ENCODE assay signal across 10 cellular contexts in the genomic region with DNA sequence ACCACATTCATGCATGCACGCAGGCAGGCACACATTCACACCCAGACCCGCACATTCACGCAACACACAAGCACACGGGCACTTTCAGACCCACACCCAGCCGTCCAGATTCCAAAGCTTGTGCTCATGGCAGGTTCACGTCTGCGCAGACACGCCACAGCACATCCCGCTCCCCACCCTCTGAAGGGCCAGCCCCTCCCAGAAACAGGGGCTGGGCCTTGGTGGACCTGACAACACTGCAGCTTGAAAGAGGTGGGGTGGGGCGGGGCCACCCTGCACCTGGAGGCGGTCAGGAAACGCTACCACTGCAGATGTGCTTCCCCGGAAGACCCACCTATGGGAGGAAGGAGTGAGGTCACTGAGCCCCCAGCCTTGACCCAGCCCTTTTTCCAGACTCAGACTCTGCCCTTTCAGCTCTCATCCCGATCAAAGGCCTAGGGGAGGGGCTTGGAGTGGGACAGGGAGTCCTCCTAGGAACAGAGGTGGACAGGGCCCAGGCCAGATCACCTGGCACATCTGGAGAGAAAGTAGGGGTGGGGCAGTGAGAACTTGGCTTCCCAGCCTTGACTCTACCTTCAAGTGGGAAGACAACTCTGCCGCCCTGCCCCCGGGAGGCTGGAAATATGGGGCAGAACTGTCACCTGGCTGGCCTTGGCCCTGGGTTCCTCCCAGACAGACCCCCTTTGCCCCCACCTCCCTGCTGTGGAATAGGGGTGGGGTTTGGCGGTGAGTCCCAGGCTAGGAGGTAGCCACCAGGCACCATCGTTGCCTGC. TPM values are rescaled to one million over a fixed set of nuclear protein-coding genes. Genes with fewer than 3 reads are reported as not detected.
DNase-seq lines count a peak whose midpoint lies in the region; ATAC-seq, FAIRE-seq and TF ChIP-seq lines count a peak whose summit lies in the region.
"Had no signal": no experiment of that assay in that cellular context is flagged by ENCODE, and none has a peak within 500 bp of the region (broad histone marks: within the 10 kb centered on the region; RNA-seq: fewer than 3 reads in every experiment).

No MANE protein-coding gene starts in this region.

- no peak for TF ChIP-seq RAD21 in H1 (IDR thresholded peaks at IDR 0.05 in 1 of 2, conservative IDR thresholded peaks at IDR 0.05 in 1 of 2; ENCODE audit: low read depth in 2 of 2, low read length in 2 of 2)

- no peaks in the 10 kb centered on the region for H3K27me3 ChIP-seq in H1 (replicated peaks in 1 of 4; ENCODE audit: control insufficient read depth in 3 of 4, extremely low read depth in 1 of 4, insufficient read depth in 3 of 4, low read length in 3 of 4)

- peak in 1 of 2 experiments; percentile 39; a peak in 2 of 3 replicates for TF ChIP-seq POLR2A in H1 (IDR thresholded peaks at IDR 0.05; ENCODE audit: control extremely low read depth in 1 of 2, low read depth in 2 of 2, low read length in 2 of 2)

- no peak for TF ChIP-seq CTCF in H1 (IDR thresholded peaks at IDR 0.05; ENCODE audit: control extremely low read depth in 1 of 3, insufficient read depth in 1 of 3, low read depth in 1 of 3, low read length in 3 of 3)

- H2BK15ac ChIP-seq in H1 (ENCODE audit: low read length), result peak overlapping the region; percentile 84; the same call in 1 of the 2 replicates

- no peaks in the 10 kb centered on the region for H4K20me1 ChIP-seq in H1 (replicated peaks in 1 of 2; ENCODE audit: control insufficient read depth in 1 of 2, insufficient read depth in 2 of 2, low read length in 2 of 2)

- H3K4me2 ChIP-seq in H1 (ENCODE audit: insufficient read depth in 1 of 2, low read depth in 2 of 2, low read length in 2 of 2), result peak overlapping the region; percentile 58 to 71

- POLR2A ChIA-PET in H1 (lab: Charles Lee; ENCODE audit: partially characterized antibody), result interaction anchor here (0.7 to 6.9 kb wide), 17 partner anchors 8 to 111 kb away, joined by 3 to 71 read pairs (median 5); a partner anchor contains a TSS

- H3K36me3 ChIP-seq in H1 (ENCODE audit: control insufficient read depth in 2 of 4, insufficient read depth in 4 of 4, low read length in 3 of 4), result peaks cover 0 to 3% (median 0%) of the 10 kb centered on the region in 4 experiments; a peak in 1 of 8 replicates

- H2BK5ac ChIP-seq in H1 (ENCODE audit: low read depth, low read length), result peak overlapping the region; percentile 10; the same call in 1 of the 2 replicates

- peaks cover 5 to 15% (median 10%) of the 10 kb centered on the region in 4 experiments for H3K4me1 ChIP-seq in H1 (replicated peaks in 1 of 4; ENCODE audit: control insufficient read depth in 3 of 4, insufficient read depth in 4 of 4, low read length in 3 of 4)

- H3K18ac ChIP-seq in H1 (ENCODE audit: extremely low read depth, low read length), result peak overlapping the region; percentile 68; the same call in 1 of the 2 replicates

- H4K91ac ChIP-seq in H1 (replicated peaks; ENCODE audit: insufficient read length, low read length), result peak overlapping the region; percentile 97

- 21% methylated on average over 18 of the region's 18 CpGs; no CpG with 5 or more reads in 1 of the 2 experiments for WGBS in H1 (ENCODE audit: extremely low coverage in 1 of 2, insufficient coverage in 1 of 2, insufficient read length in 1 of 2, insufficient replicate concordance in 2 of 2, low coverage in 1 of 2, low lambda C conversion rate in 2 of 2, missing lambda C conversion rate in 1 of 2), 2 experiments

- CTCF ChIA-PET in H1 (lab: Charles Lee; ENCODE audit: partially characterized antibody), result interaction anchor here (0.8 to 10.9 kb wide), 30 partner anchors 8 to 1452 kb away, joined by 3 to 149 read pairs (median 6); a partner anchor contains a TSS

- H4K8ac ChIP-seq in H1 (ENCODE audit: extremely low read depth, insufficient read depth, low read length), result peak overlapping the region; percentile 14; the same call in 1 of the 2 replicates

- no peaks in the 10 kb centered on the region for H3K79me2 ChIP-seq in H1 (ENCODE audit: control insufficient read depth in 1 of 2, insufficient read depth in 2 of 2, low read length in 2 of 2)

- H3K23me2 ChIP-seq in H1 (ENCODE audit: low read depth, low read length), result peaks cover 2% of the 10 kb centered on the region; the same call in 1 of the 2 replicates

- no peak for TF ChIP-seq EP300 in H1 (IDR thresholded peaks at IDR 0.05; ENCODE audit: borderline replicate concordance in 1 of 2, low read depth in 2 of 2, low read length in 2 of 2)

- H4K5ac ChIP-seq in H1 (ENCODE audit: insufficient read length, low read depth, low read length), result peak overlapping the region; percentile 65

- ATAC-seq in activated CD4-positive, CD25-positive, alpha-beta regulatory T cell treated with anti-CD3 and anti-CD28 coated beads, Interleukin-2, amount 50 U/mL, for 24 hours, result no peak
- ATAC-seq in GM19023 (IDR thresholded peaks at IDR 0.05; ENCODE audit: unreplicated experiment) (no peak), GM18498 (IDR thresholded peaks at IDR 0.05; ENCODE audit: unreplicated experiment) (no peak)

- H3K4me3 ChIP-seq in H1 (ENCODE audit: extremely low read depth in 1 of 4, insufficient read depth in 2 of 4, low read depth in 3 of 4, low read length in 4 of 4), result peak overlapping the region; percentile 3 to 34 (median 14); a peak in 5 of 8 replicates

- H2AFZ ChIP-seq in H1 (ENCODE audit: low read length), result no peak overlapping the region

- H3K14ac ChIP-seq in H1 (ENCODE audit: insufficient read length), result no peak overlapping the region

- no peak overlapping the region for H3K23ac ChIP-seq in H1 (ENCODE audit: insufficient read length)

- no peak overlapping the region for H3K9ac ChIP-seq in H1 (replicated peaks in 1 of 4; ENCODE audit: extremely low read depth in 1 of 4, low read depth in 3 of 4, low read length in 3 of 4)

- H3K56ac ChIP-seq in H1 (replicated peaks; ENCODE audit: insufficient read length, low read depth, low read length), result peak overlapping the region; percentile 47

- H2BK120ac ChIP-seq in H1 (replicated peaks; ENCODE audit: low read depth, low read length), result no peak overlapping the region

- DNase-seq in COR-L47 (lab: John Stamatoyannopoulos, UW), result peak; percentile 80
- peak; percentile 77 for DNase-seq in NCI-H226
- peak; percentile 87 to 92 for DNase-seq in H1 (ENCODE audit: low read depth in 1 of 2, low spot score in 2 of 2)
- DNase-seq in mucosa of gallbladder (ENCODE audit: low spot score), result peak; percentile 65
- no peak for DNase-seq in stimulated activated CD4-positive, alpha-beta T cell treated with anti-CD3 and anti-CD28 coated beads, Interleukin-2, amount 100 ng/mL, for 24 hours

- peak overlapping the region; percentile 60; the same call in 1 of the 2 replicates for H2BK12ac ChIP-seq in H1 (ENCODE audit: low read depth, low read length)

- FAIRE-seq in H1 (lab: Jason Lieb, UNC), result peak; percentile 55

- no peaks in the 10 kb centered on the region for H3K79me1 ChIP-seq in H1 (ENCODE audit: low read depth, low read length)

- no peaks in the 10 kb centered on the region for H3K9me3 ChIP-seq in H1 (ENCODE audit: insufficient read depth in 2 of 2, low read depth in 1 of 2, low read length in 1 of 2)

- H3K4ac ChIP-seq in H1 (replicated peaks; ENCODE audit: insufficient read length, low read depth, low read length), result no peak overlapping the region

- H2BK20ac ChIP-seq in H1 (ENCODE audit: low read length), result no peak overlapping the region

- peak overlapping the region; percentile 65; the same call in 1 of the 2 replicates for H2AK5ac ChIP-seq in H1 (ENCODE audit: low read depth, low read length)

- H3K27ac ChIP-seq in H1 (ENCODE audit: low read depth, low read length), result 0 out of 2 replicates have a peak overlapping the region, but pooled peaks have one; percentile 1
- H3K27ac ChIP-seq: HL-60 had no signal

RNA-seq across cellular contexts. Expression of a gene that starts 11.0 kb away (rescaled TPM):
- total RNA-seq in H1 (2021; fragmentation: NEBNext Ultra II Directional; extraction: Animal tissue kit (Norgen Biotek cat#: 25700)), result 22.6 and 23.4 TPM in 2 replicates
- 26.7 and 36.6 TPM in 2 replicates for polyA plus RNA-seq in H1 (2011; rRNA removed)
- 32.3 TPM for polyA plus RNA-seq in H1 (2011; cell fraction: cytosol; rRNA removed)
- 26.2 TPM for polyA plus RNA-seq in H1 (2011; cell fraction: nucleus; rRNA removed)
- polyA plus RNA-seq in H1 (2012, experiment 1 of 2), result 19.2 to 25.6 TPM (median 23.3 TPM) in 4 replicates
- 18.1 TPM for polyA plus RNA-seq in H1 (2012, experiment 2 of 2)
- polyA plus RNA-seq in H1 (2013, experiment 1 of 2), result 27.7 TPM
- polyA plus RNA-seq in H1 (2013, experiment 2 of 2), result 29.1 TPM
- polyA minus RNA-seq in H1 (2011; rRNA and poly(A)+ RNA removed), result 13.9 and 14.4 TPM in 2 replicates
- polyA minus RNA-seq in H1 (2011; cell fraction: cytosol; rRNA and poly(A)+ RNA removed), result 22.9 TPM
- polyA minus RNA-seq in H1 (2011; cell fraction: nucleus; rRNA and poly(A)+ RNA removed), result 22.3 TPM
- total RNA-seq in mucosa of gallbladder, result 24.1 TPM

RNA-seq across cellular contexts. Expression of a gene that starts 12.0 kb away (rescaled TPM):
- total RNA-seq in H1 (2021; fragmentation: NEBNext Ultra II Directional; extraction: Animal tissue kit (Norgen Biotek cat#: 25700)), result 173 and 179 TPM in 2 replicates
- polyA plus RNA-seq in H1 (2011; rRNA removed), result 283 and 410 TPM in 2 replicates
- polyA plus RNA-seq in H1 (2011; cell fraction: cytosol; rRNA removed), result 347 TPM
- polyA plus RNA-seq in H1 (2011; cell fraction: nucleus; rRNA removed), result 1,193 TPM
- polyA plus RNA-seq in H1 (2012, experiment 1 of 2), result 206 to 277 TPM (median 242 TPM) in 4 replicates
- polyA plus RNA-seq in H1 (2012, experiment 2 of 2), result 146 TPM
- polyA plus RNA-seq in H1 (2013, experiment 1 of 2), result 233 TPM
- 222 TPM for polyA plus RNA-seq in H1 (2013, experiment 2 of 2)
- 102 and 130 TPM in 2 replicates for polyA minus RNA-seq in H1 (2011; rRNA and poly(A)+ RNA removed)
- polyA minus RNA-seq in H1 (2011; cell fraction: cytosol; rRNA and poly(A)+ RNA removed), result 115 TPM
- 148 TPM for polyA minus RNA-seq in H1 (2011; cell fraction: nucleus; rRNA and poly(A)+ RNA removed)
- total RNA-seq in mucosa of gallbladder, result 59.2 TPM

RNA-seq across cellular contexts. Expression of a gene that starts 14.3 kb away (rescaled TPM):
- total RNA-seq in H1 (2021; fragmentation: NEBNext Ultra II Directional; extraction: Animal tissue kit (Norgen Biotek cat#: 25700)), result 98.6 and 102 TPM in 2 replicates
- polyA plus RNA-seq in H1 (2011; rRNA removed), result 62.8 and 125 TPM in 2 replicates
- 34.7 TPM for polyA plus RNA-seq in H1 (2011; cell fraction: cytosol; rRNA removed)
- 89.8 TPM for polyA plus RNA-seq in H1 (2011; cell fraction: nucleus; rRNA removed)
- polyA plus RNA-seq in H1 (2012, experiment 1 of 2), result 68.9 to 108 TPM (median 102 TPM) in 4 replicates
- polyA plus RNA-seq in H1 (2012, experiment 2 of 2), result 109 TPM
- 70.1 TPM for polyA plus RNA-seq in H1 (2013, experiment 1 of 2)
- 65.1 TPM for polyA plus RNA-seq in H1 (2013, experiment 2 of 2)
- polyA minus RNA-seq in H1 (2011; rRNA and poly(A)+ RNA removed), result 44.2 and 46.8 TPM in 2 replicates
- polyA minus RNA-seq in H1 (2011; cell fraction: cytosol; rRNA and poly(A)+ RNA removed), result 76.7 TPM
- polyA minus RNA-seq in H1 (2011; cell fraction: nucleus; rRNA and poly(A)+ RNA removed), result 48.4 TPM
- 201 TPM for total RNA-seq in mucosa of gallbladder

RNA-seq across cellular contexts. Expression of a gene that starts 35.2 kb away (rescaled TPM):
- total RNA-seq in H1 (2021; fragmentation: NEBNext Ultra II Directional; extraction: Animal tissue kit (Norgen Biotek cat#: 25700)), result 68.7 and 71.4 TPM in 2 replicates
- 86.9 and 94.5 TPM in 2 replicates for polyA plus RNA-seq in H1 (2011; rRNA removed)
- polyA plus RNA-seq in H1 (2011; cell fraction: cytosol; rRNA removed), result 101 TPM
- polyA plus RNA-seq in H1 (2011; cell fraction: nucleus; rRNA removed), result 76.7 TPM
- 64.8 to 85.1 TPM (median 79.0 TPM) in 4 replicates for polyA plus RNA-seq in H1 (2012, experiment 1 of 2)
- polyA plus RNA-seq in H1 (2012, experiment 2 of 2), result 93.2 TPM
- polyA plus RNA-seq in H1 (2013, experiment 1 of 2), result 59.6 TPM
- polyA plus RNA-seq in H1 (2013, experiment 2 of 2), result 59.2 TPM
- polyA minus RNA-seq in H1 (2011; rRNA and poly(A)+ RNA removed), result 54.5 and 69.3 TPM in 2 replicates
- polyA minus RNA-seq in H1 (2011; cell fraction: cytosol; rRNA and poly(A)+ RNA removed), result 34.0 TPM
- polyA minus RNA-seq in H1 (2011; cell fraction: nucleus; rRNA and poly(A)+ RNA removed), result 47.8 TPM
- total RNA-seq in mucosa of gallbladder, result 39.6 TPM

RNA-seq across cellular contexts. Expression of a gene that starts 36.8 kb away (rescaled TPM):
- total RNA-seq in H1 (2021; fragmentation: NEBNext Ultra II Directional; extraction: Animal tissue kit (Norgen Biotek cat#: 25700)), result 0.19 TPM in 1 of 2 replicates, not detected in the other
- polyA plus RNA-seq in H1 (2011; rRNA removed), result 0.14 and 0.26 TPM in 2 replicates
- polyA plus RNA-seq in H1 (2011; cell fraction: cytosol; rRNA removed), result 0.43 TPM
- polyA plus RNA-seq in H1 (2011; cell fraction: nucleus; rRNA removed), result 0.71 TPM
- polyA plus RNA-seq in H1 (2012, experiment 1 of 2), result 0.29 to 0.45 TPM (median 0.36 TPM) in 4 replicates
- not detected for polyA plus RNA-seq in H1 (2012, experiment 2 of 2)
- polyA plus RNA-seq in H1 (2013, experiment 1 of 2), result 0.24 TPM
- 0.09 TPM for polyA plus RNA-seq in H1 (2013, experiment 2 of 2)
- polyA minus RNA-seq in H1 (2011; rRNA and poly(A)+ RNA removed), result 0.17 and 1.0 TPM in 2 replicates
- polyA minus RNA-seq in H1 (2011; cell fraction: cytosol; rRNA and poly(A)+ RNA removed), result not detected
- not detected for polyA minus RNA-seq in H1 (2011; cell fraction: nucleus; rRNA and poly(A)+ RNA removed)
- 0.29 TPM for total RNA-seq in mucosa of gallbladder
- total RNA-seq: kidney epithelial cell had no signal

Comparison
In these comparisons a context has a peak if more than half of its experiments do, and no peak if none do; other contexts are left out.
1. DNase-seq: peak in COR-L47 (single experiment), NCI-H226 (single experiment), H1 (2 of 2) and mucosa of gallbladder (single experiment); none in stimulated activated CD4-positive, alpha-beta T cell treated with anti-CD3 and anti-CD28 coated beads, Interleukin-2, amount 100 ng/mL, for 24 hours (0 of 2).